ENCODE assay signal across 15 cellular contexts in the genomic region with DNA sequence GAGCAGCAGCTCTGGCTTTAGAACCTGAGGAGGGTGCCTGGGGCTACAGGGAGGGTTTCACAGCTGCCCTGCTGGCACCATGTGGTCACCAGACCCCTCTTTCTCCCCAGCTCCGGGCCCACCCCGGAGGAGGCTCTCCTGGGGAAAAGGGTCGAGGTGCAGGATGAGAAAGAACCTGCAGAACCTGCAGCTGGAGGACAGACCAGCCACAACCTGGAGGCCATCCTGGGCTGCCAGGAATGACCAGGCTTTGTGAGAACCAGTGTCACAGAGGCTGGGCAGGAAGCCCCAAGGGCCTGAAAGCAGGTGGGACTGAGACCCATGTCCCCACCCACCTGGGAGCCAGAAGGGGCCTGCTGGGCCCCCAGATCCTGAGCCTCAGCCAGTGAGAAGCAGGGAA. TPM values are rescaled to one million over a fixed set of nuclear protein-coding genes. Genes with fewer than 3 reads are reported as not detected.
A peak's percentile ranks its signal among the peaks of the same experiment; 100 is the strongest.
DNase-seq lines count a peak whose midpoint lies in the region; ATAC-seq and TF ChIP-seq lines count a peak whose summit lies in the region.
"Had no signal": no experiment of that assay in that cellular context is flagged by ENCODE, and none has a peak within 500 bp of the region (broad histone marks: within the 10 kb centered on the region; RNA-seq: fewer than 3 reads in every experiment).

No MANE protein-coding gene starts in this region.

- peaks cover 61 to 81% of the 10 kb centered on the region in 2 donors for H3K36me3 Mint-ChIP-seq in CD4-positive, alpha-beta memory T cell
- peaks cover 41% of the 10 kb centered on the region for H3K36me3 Mint-ChIP-seq in activated naive CD8-positive, alpha-beta T cell
- peaks cover 26 to 82% (median 53%) of the 10 kb centered on the region in 3 donors for H3K36me3 Mint-ChIP-seq in naive thymus-derived CD8-positive, alpha-beta T cell

- peak overlapping the region in 4 of 8 donors; percentile 58 to 88 (median 76) for H3K4me3 Mint-ChIP-seq in CD4-positive, alpha-beta memory T cell
- H3K4me3 Mint-ChIP-seq in activated naive CD8-positive, alpha-beta T cell, result peak overlapping the region; percentile 98
- peak overlapping the region; percentile 63 to 97 (median 92) for H3K4me3 Mint-ChIP-seq in naive thymus-derived CD8-positive, alpha-beta T cell
- H3K4me3 Mint-ChIP-seq: brain had no signal

- H2AFZ ChIP-seq in osteoblast (ENCODE audit: low read length), result no peak overlapping the region

- H3K27me3 ChIP-seq in BLaER1 (no peaks in the 10 kb centered on the region), osteoblast (ENCODE audit: insufficient read depth, low read length) (no peaks in the 10 kb centered on the region)
- no peaks in the 10 kb centered on the region for H3K27me3 ChIP-seq in CD4-positive, alpha-beta memory T cell (ENCODE audit: insufficient read depth, low read length)

- no peak overlapping the region for H3K4me2 ChIP-seq in BLaER1
- no peak overlapping the region for H3K4me2 ChIP-seq in osteoblast (ENCODE audit: insufficient read depth, low read length)
- H3K4me2 ChIP-seq: KMS-11 had no signal

- POLR2A ChIA-PET in CD4-positive, alpha-beta memory T cell (lab: Charles Lee; ENCODE audit: partially characterized antibody), result interaction anchor here (0.9 to 23.9 kb wide), 12 partner anchors 9 to 63 kb away, joined by 3 to 609 read pairs (median 4); no protein-coding TSS in a partner anchor
- POLR2A ChIA-PET in naive thymus-derived CD8-positive, alpha-beta T cell (lab: Charles Lee), result interaction anchor here (0.9 to 9.7 kb wide), 21 partner anchors 8 to 74 kb away, joined by 3 to 62 read pairs (median 5); no protein-coding TSS in a partner anchor

- intact Hi-C loops in CD4-positive, alpha-beta memory T cell (cut with micrococcal nuclease), result no loop called here

- CTCF ChIA-PET in CD4-positive, alpha-beta memory T cell (lab: Charles Lee; ENCODE audit: partially characterized antibody), result interaction anchor here (1.1 to 2.4 kb wide), 4 partner anchors 12 to 74 kb away, joined by 3 to 16 read pairs (median 3); no protein-coding TSS in a partner anchor

- no peak for ATAC-seq in naive thymus-derived CD8-positive, alpha-beta T cell

- H3K4me3 ChIP-seq in BLaER1, result no peak overlapping the region
- H3K4me3 ChIP-seq in CD4-positive, alpha-beta memory T cell (ENCODE audit: low read length in 2 of 2), result no peak overlapping the region
- no peak overlapping the region for H3K4me3 ChIP-seq in osteoblast (ENCODE audit: insufficient read depth, low read length)
- H3K4me3 ChIP-seq: left ventricle myocardium inferior had no signal

- H3K27ac ChIP-seq in BLaER1 (peak overlapping the region; percentile 49), osteoblast (ENCODE audit: low read depth, low read length) (no peak overlapping the region)
- H3K27ac ChIP-seq in CD4-positive, alpha-beta memory T cell (ENCODE audit: low read depth, low read length), result peak overlapping the region; percentile 75
- H3K27ac ChIP-seq: KMS-11, left ventricle myocardium inferior, RWPE1 had no signal

- peaks cover 0 to 2% (median 0%) of the 10 kb centered on the region in 8 donors for H3K9me3 Mint-ChIP-seq in CD4-positive, alpha-beta memory T cell
- no peaks in the 10 kb centered on the region for H3K9me3 Mint-ChIP-seq in activated naive CD8-positive, alpha-beta T cell (ENCODE audit: low read depth)
- peaks cover 0 to 7% (median 0%) of the 10 kb centered on the region in 9 donors for H3K9me3 Mint-ChIP-seq in naive thymus-derived CD8-positive, alpha-beta T cell

- H3K36me3 ChIP-seq in BLaER1 (peaks cover 71% of the 10 kb centered on the region), osteoblast (ENCODE audit: insufficient read depth, low read length) (no peaks in the 10 kb centered on the region)
- peaks cover 32% of the 10 kb centered on the region for H3K36me3 ChIP-seq in CD4-positive, alpha-beta memory T cell (ENCODE audit: insufficient read depth, low read length)
- H3K36me3 ChIP-seq: left ventricle myocardium inferior had no signal

- H3K4me1 ChIP-seq in BLaER1 (peaks cover 81% of the 10 kb centered on the region), osteoblast (ENCODE audit: insufficient read depth, low read length) (no peaks in the 10 kb centered on the region)
- H3K4me1 ChIP-seq in CD4-positive, alpha-beta memory T cell (ENCODE audit: insufficient read depth, low read length), result peaks cover 94% of the 10 kb centered on the region

- peak overlapping the region; percentile 82 to 97 (median 92) for H3K27ac Mint-ChIP-seq in CD4-positive, alpha-beta memory T cell
- peak overlapping the region; percentile 100 for H3K27ac Mint-ChIP-seq in activated naive CD8-positive, alpha-beta T cell
- peak overlapping the region in 9 of 10 donors; percentile 92 to 98 (median 96) for H3K27ac Mint-ChIP-seq in naive thymus-derived CD8-positive, alpha-beta T cell

- peaks cover 76 to 97% (median 87%) of the 10 kb centered on the region in 4 donors for H3K4me1 Mint-ChIP-seq in CD4-positive, alpha-beta memory T cell
- peaks cover 91% of the 10 kb centered on the region for H3K4me1 Mint-ChIP-seq in activated naive CD8-positive, alpha-beta T cell (ENCODE audit: low read depth)
- peaks cover 56 to 99% (median 94%) of the 10 kb centered on the region in 4 donors for H3K4me1 Mint-ChIP-seq in naive thymus-derived CD8-positive, alpha-beta T cell

- TF ChIP-seq CTCF in osteoblast (IDR thresholded peaks at IDR 0.05; ENCODE audit: extremely low read depth, low read depth, low read length), result no peak

- no peak overlapping the region for H3K9ac ChIP-seq in BLaER1
- H3K9ac ChIP-seq: KMS-11 had no signal

- DNase-seq in CD4-positive, alpha-beta memory T cell, result no peak
- no peak for DNase-seq in naive thymus-derived CD8-positive, alpha-beta T cell
- DNase-seq in HCEC 1CT (no peak), osteoblast (ENCODE audit: insufficient read length, low spot score, missing footprints) (no peak), DMS 273 (lab: John Stamatoyannopoulos, UW; ENCODE audit: unreplicated experiment) (no peak), AG08395 (ENCODE audit: low spot score) (no peak)
- DNase-seq: activated CD4-positive, CD25-positive, alpha-beta regulatory T cell; C1 segment of cervical spinal cord; left ventricle myocardium inferior; NK-92 treated with Interleukin-12 subunit alpha and Interleukin-12 subunit beta, amount 100 ng/mL, for 24 hours had no signal

- H4K20me1 ChIP-seq in BLaER1 (peaks cover 94% of the 10 kb centered on the region), osteoblast (ENCODE audit: insufficient read depth, low read length) (no peaks in the 10 kb centered on the region)

- no peaks in the 10 kb centered on the region for H3K79me2 ChIP-seq in osteoblast (ENCODE audit: insufficient read depth, low read length)

- H3K9me3 ChIP-seq in BLaER1, result no peaks in the 10 kb centered on the region; the same call in 1 of the 2 replicates
- no peaks in the 10 kb centered on the region for H3K9me3 ChIP-seq in CD4-positive, alpha-beta memory T cell (ENCODE audit: control insufficient read depth in 1 of 2, low read length in 2 of 2)
- H3K9me3 ChIP-seq in osteoblast (ENCODE audit: low read depth, low read length), result no peaks in the 10 kb centered on the region
- H3K9me3 ChIP-seq: left ventricle myocardium inferior had no signal

- no peaks in the 10 kb centered on the region for H3K27me3 Mint-ChIP-seq in CD4-positive, alpha-beta memory T cell
- H3K27me3 Mint-ChIP-seq in activated naive CD8-positive, alpha-beta T cell, result no peaks in the 10 kb centered on the region
- H3K27me3 Mint-ChIP-seq in naive thymus-derived CD8-positive, alpha-beta T cell, result no peaks in the 10 kb centered on the region
- H3K27me3 Mint-ChIP-seq: brain had no signal

RNA-seq across cellular contexts. Expression of gene SEMA4D, which starts 23.0 kb away (rescaled TPM):
- 100 to 1,000 TPM; 393 to 410 TPM for total RNA-seq in CD4-positive, alpha-beta memory T cell
- polyA plus RNA-seq in CD4-positive, alpha-beta memory T cell, result 100 to 1,000 TPM in 1 of 2 donors, 10 to 100 TPM in 1; 49.5 to 166 TPM
- 100 to 1,000 TPM; 565 to 573 TPM for total RNA-seq in naive thymus-derived CD8-positive, alpha-beta T cell
- 100 to 1,000 TPM; 154 to 359 (median 176) TPM for polyA plus RNA-seq in naive thymus-derived CD8-positive, alpha-beta T cell
- total RNA-seq in osteoblast, result 0.72 and 0.88 TPM in 2 replicates

Comparison
In these comparisons a context has a peak if more than half of its experiments do, and no peak if none do; other contexts are left out.
1. RNA of gene SEMA4D, which starts 23.0 kb away (total RNA-seq): 565 to 573 TPM in naive thymus-derived CD8-positive, alpha-beta T cell and 393 to 410 TPM in CD4-positive, alpha-beta memory T cell; 0.72 to 0.88 TPM in osteoblast; every median in the first group is over 100 times any median in the second.
2. Peak in every context shown above with its lines, with median percentiles within 50 percentile points of each other: H3K27ac Mint-ChIP-seq.